22 cellular contexts compared by ENCODE assay signal in genomic region chr5:154341620-154342019, GRCh38.
DNase-seq lines count a peak whose midpoint lies in the region; ATAC-seq, FAIRE-seq and TF ChIP-seq lines count a peak whose summit lies in the region.
"Had no signal": no experiment of that assay in that cellular context is flagged by ENCODE, and none has a peak within 500 bp of the region (broad histone marks: within the 10 kb centered on the region; RNA-seq: fewer than 3 reads in every experiment).

No MANE protein-coding gene starts in this region.

- DNase-seq in HepG2 (ENCODE audit: low spot score) (peak; percentile 85), right lobe of liver (no peak), T-helper 17 cell (no peak), islet precursor cell (peak; percentile 37), progenitor cell of endocrine pancreas (ENCODE audit: low spot score, unreplicated experiment) (no peak), Right ventricle myocardium superior (no peak), nucleus accumbens (lab: John Stamatoyannopoulos, UW) (no peak)
- DNase-seq in stimulated activated effector memory CD8-positive, alpha-beta T cell treated with anti-CD3 and anti-CD28 coated beads, Interleukin-12 subunit alpha, Interleukin-12 subunit beta, amount 100 ng/mL, for 72 hours (ENCODE audit: low spot score in 2 of 2), result no peak
- DNase-seq: ACHN; Caco-2; Calu3; CD4-positive, alpha-beta T cell; CD8-positive, alpha-beta T cell; DMS79 treated with DMSO at 0.1 percent for 48 hours; GF-D8 had no signal

- CTCF ChIA-PET in HepG2 (lab: Yijun Ruan, JAX; ENCODE audit: low intra/inter-chr PET ratio, low total read pairs), result no interaction called here

- WGBS in HepG2 (ENCODE audit: low lambda C conversion rate), result 13% methylated on average over 6 of the region's 6 CpGs
- 94% methylated on average over 6 of the region's 6 CpGs for WGBS in right lobe of liver (ENCODE audit: insufficient coverage, low coverage, low lambda C conversion rate, missing lambda C conversion rate)

- H3K36me3 ChIP-seq in HepG2 (replicated peaks in 1 of 2; ENCODE audit: control insufficient read depth in 1 of 2, insufficient read depth in 2 of 2, low read length in 2 of 2), result no peaks in the 10 kb centered on the region
- no peaks in the 10 kb centered on the region for H3K36me3 ChIP-seq in right lobe of liver

- ATAC-seq in HepG2 (peak; percentile 99), right lobe of liver (no peak), T-helper 17 cell (no peak), Right ventricle myocardium superior (ENCODE audit: poor library complexity) (no peak)
- no peak for ATAC-seq in stimulated activated effector memory CD8-positive, alpha-beta T cell treated with anti-CD3 and anti-CD28 coated beads, Interleukin-12 subunit alpha, Interleukin-12 subunit beta, amount 100 ng/mL, for 72 hours
- ATAC-seq: CD8-positive, alpha-beta T cell had no signal

- H3K4me1 Mint-ChIP-seq in T-helper 17 cell (peaks cover 11% of the 10 kb centered on the region), progenitor cell of endocrine pancreas (ENCODE audit: low read depth) (peaks cover 2% of the 10 kb centered on the region)
- H3K4me1 Mint-ChIP-seq in stimulated activated effector memory CD8-positive, alpha-beta T cell treated with anti-CD3 and anti-CD28 coated beads, Interleukin-12 subunit alpha, Interleukin-12 subunit beta, amount 100 ng/mL, for 72 hours, result peaks cover 24% of the 10 kb centered on the region

- peak overlapping the region; percentile 32 for H3K27ac ChIP-seq in HepG2 (ENCODE audit: extremely low read length, insufficient read depth, low read length)
- H3K27ac ChIP-seq in right lobe of liver, result no peak overlapping the region
- H3K27ac ChIP-seq: 22Rv1; BLaER1 treated with 17β-estradiol and CSF1 and Interleukin-3, amounts not matched to agents 10 nM and 100 nM; C4-2B had no signal

- H3K4me3 Mint-ChIP-seq in T-helper 17 cell (no peak overlapping the region), progenitor cell of endocrine pancreas (ENCODE audit: low read depth) (no peak overlapping the region)
- no peak overlapping the region for H3K4me3 Mint-ChIP-seq in stimulated activated effector memory CD8-positive, alpha-beta T cell treated with anti-CD3 and anti-CD28 coated beads, Interleukin-12 subunit alpha, Interleukin-12 subunit beta, amount 100 ng/mL, for 72 hours
- H3K4me3 Mint-ChIP-seq: CD4-positive, alpha-beta T cell; CD8-positive, alpha-beta T cell had no signal

- POLR2A ChIA-PET in HepG2 (lab: Yijun Ruan, JAX), result no interaction called here

- peaks cover 9% of the 10 kb centered on the region for H3K36me3 Mint-ChIP-seq in T-helper 17 cell (ENCODE audit: low read depth)
- H3K36me3 Mint-ChIP-seq in stimulated activated effector memory CD8-positive, alpha-beta T cell treated with anti-CD3 and anti-CD28 coated beads, Interleukin-12 subunit alpha, Interleukin-12 subunit beta, amount 100 ng/mL, for 72 hours, result peaks cover 36% of the 10 kb centered on the region
- H3K36me3 Mint-ChIP-seq in progenitor cell of endocrine pancreas (ENCODE audit: insufficient read depth), result peaks cover 4% of the 10 kb centered on the region

- H4K20me1 ChIP-seq in HepG2 (ENCODE audit: insufficient read depth, low read length), result no peaks in the 10 kb centered on the region
- H4K20me1 ChIP-seq: BLaER1 treated with 17β-estradiol and CSF1 and Interleukin-3, amounts not matched to agents 10 nM and 100 nM had no signal

- TF ChIP-seq RAD21 in HepG2 (CRISPR knock-in tag; IDR thresholded peaks at IDR 0.05), result no peak

- H3K27me3 Mint-ChIP-seq in T-helper 17 cell (no peaks in the 10 kb centered on the region), progenitor cell of endocrine pancreas (no peaks in the 10 kb centered on the region)
- H3K27me3 Mint-ChIP-seq: CD4-positive, alpha-beta T cell had no signal

- in situ Hi-C loops in HepG2 (cut with HindIII; ENCODE audit: extremely low pct_ligation_motif_present, low pct_unique_long_range_greater_than_20kb), result no loop called here

- no TSS peak for BruUV-seq in HepG2 (replicated peaks; lab: Mats Ljungman, UMichigan)

- H3K27me3 ChIP-seq in HepG2 (ENCODE audit: control insufficient read depth in 1 of 2, insufficient read depth in 2 of 2, low read length in 2 of 2) (no peaks in the 10 kb centered on the region), right lobe of liver (no peaks in the 10 kb centered on the region)
- H3K27me3 ChIP-seq: BLaER1 treated with 17β-estradiol and CSF1 and Interleukin-3, amounts not matched to agents 10 nM and 100 nM had no signal

- TF ChIP-seq POLR2A in HepG2 (IDR thresholded peaks at IDR 0.05; ENCODE audit: insufficient read depth in 1 of 2, low read depth in 2 of 2, low read length in 2 of 2) (no peak), right lobe of liver (IDR thresholded peaks at IDR 0.05) (no peak)

- H2AFZ ChIP-seq in HepG2 (ENCODE audit: low read length), result no peak overlapping the region

- TF ChIP-seq EP300 in HepG2 (IDR thresholded peaks at IDR 0.05; ENCODE audit: low read depth in 2 of 2, low read length in 2 of 2) (peak in 1 of 2 experiments; percentile 45; a peak in 2 of 4 replicates), HepG2 (CRISPR knock-in tag; IDR thresholded peaks at IDR 0.05; ENCODE audit: borderline replicate concordance) (no peak)

- H3K4me1 ChIP-seq in HepG2 (ENCODE audit: insufficient read depth, low read length) (peaks cover 18% of the 10 kb centered on the region), right lobe of liver (no peaks in the 10 kb centered on the region)
- H3K4me1 ChIP-seq: BLaER1 treated with 17β-estradiol and CSF1 and Interleukin-3, amounts not matched to agents 10 nM and 100 nM had no signal

- peak overlapping the region; percentile 37 for H3K27ac Mint-ChIP-seq in T-helper 17 cell
- H3K27ac Mint-ChIP-seq in stimulated activated effector memory CD8-positive, alpha-beta T cell treated with anti-CD3 and anti-CD28 coated beads, Interleukin-12 subunit alpha, Interleukin-12 subunit beta, amount 100 ng/mL, for 72 hours, result peak overlapping the region; percentile 72
- no peak overlapping the region for H3K27ac Mint-ChIP-seq in progenitor cell of endocrine pancreas
- H3K27ac Mint-ChIP-seq: CD4-positive, alpha-beta T cell; CD8-positive, alpha-beta T cell had no signal

- intact Hi-C loops in HepG2 (cut with micrococcal nuclease; ENCODE audit: unreplicated experiment) (loop anchor here (2.0 kb wide), 1 partner anchor 23 kb away; no protein-coding TSS in a partner anchor), right lobe of liver (cut with DNase I) (no loop called here), Right ventricle myocardium superior (cut with DNase I) (no loop called here)

- H3K4me3 ChIP-seq in HepG2 (replicated peaks in 1 of 3; ENCODE audit: insufficient read depth in 1 of 3, low read depth in 2 of 3, low read length in 3 of 3) (no peak overlapping the region), right lobe of liver (no peak overlapping the region)
- H3K4me3 ChIP-seq: BLaER1 treated with 17β-estradiol and CSF1 and Interleukin-3, amounts not matched to agents 10 nM and 100 nM had no signal

- H3K9me3 Mint-ChIP-seq in stimulated activated effector memory CD8-positive, alpha-beta T cell treated with anti-CD3 and anti-CD28 coated beads, Interleukin-12 subunit alpha, Interleukin-12 subunit beta, amount 100 ng/mL, for 72 hours, result no peaks in the 10 kb centered on the region
- no peaks in the 10 kb centered on the region for H3K9me3 Mint-ChIP-seq in progenitor cell of endocrine pancreas (ENCODE audit: low read depth)
- H3K9me3 Mint-ChIP-seq: CD4-positive, alpha-beta T cell; CD8-positive, alpha-beta T cell had no signal

- H3K9ac ChIP-seq in HepG2 (ENCODE audit: insufficient read depth, low read depth, low read length), result no peak overlapping the region
- H3K9ac ChIP-seq: BLaER1 treated with 17β-estradiol and CSF1 and Interleukin-3, amounts not matched to agents 10 nM and 100 nM had no signal

- H3K79me2 ChIP-seq in HepG2 (ENCODE audit: insufficient read depth, low read length), result no peaks in the 10 kb centered on the region

- H3K4me2 ChIP-seq in HepG2 (ENCODE audit: low read depth, low read length), result peak overlapping the region; percentile 25
- H3K4me2 ChIP-seq: BLaER1 treated with 17β-estradiol and CSF1 and Interleukin-3, amounts not matched to agents 10 nM and 100 nM had no signal

- FAIRE-seq in HepG2 (lab: Jason Lieb, UNC), result peak; percentile 50
- FAIRE-seq: D721Med, G401.6, GM12891, GM19239 had no signal

- H3K9me3 ChIP-seq in HepG2 (ENCODE audit: low read length) (no peaks in the 10 kb centered on the region), right lobe of liver (no peaks in the 10 kb centered on the region), T-helper 17 cell (ENCODE audit: control insufficient read depth, low read length, poor library complexity, severe bottlenecking) (no peaks in the 10 kb centered on the region)
- H3K9me3 ChIP-seq: BLaER1 treated with 17β-estradiol and CSF1 and Interleukin-3, amounts not matched to agents 10 nM and 100 nM; Caco-2 had no signal

- TF ChIP-seq CTCF in HepG2 (CRISPR knock-in tag; IDR thresholded peaks at IDR 0.05) (no peak), right lobe of liver (IDR thresholded peaks at IDR 0.05) (no peak), progenitor cell of endocrine pancreas (IDR thresholded peaks at IDR 0.05; ENCODE audit: unreplicated experiment) (no peak)

TF ChIP-seq in HepG2, 621 proteins besides CTCF, POLR2A, EP300 and RAD21 (continues in another document):
- peak; percentile 80 for TF ChIP-seq RXRB (CRISPR knock-in tag; IDR thresholded peaks at IDR 0.05; ENCODE audit: borderline replicate concordance)
- TF ChIP-seq MIXL1 (CRISPR knock-in tag; IDR thresholded peaks at IDR 0.05), result 0 out of 2 replicates have a peak, but pooled peaks have one; percentile 34

Comparison
In these comparisons a context has a peak if more than half of its experiments do, and no peak if none do; other contexts are left out.
1. DNase-seq: peak in HepG2 (single experiment) and islet precursor cell (single experiment); none in right lobe of liver (0 of 3), T-helper 17 cell (0 of 3), stimulated activated effector memory CD8-positive, alpha-beta T cell treated with anti-CD3 and anti-CD28 coated beads, Interleukin-12 subunit alpha, Interleukin-12 subunit beta, amount 100 ng/mL, for 72 hours (0 of 2), progenitor cell of endocrine pancreas (single experiment), Right ventricle myocardium superior (single experiment) and nucleus accumbens (0 of 56).